1 cellular context compared by ENCODE assay signal in the genomic region with DNA sequence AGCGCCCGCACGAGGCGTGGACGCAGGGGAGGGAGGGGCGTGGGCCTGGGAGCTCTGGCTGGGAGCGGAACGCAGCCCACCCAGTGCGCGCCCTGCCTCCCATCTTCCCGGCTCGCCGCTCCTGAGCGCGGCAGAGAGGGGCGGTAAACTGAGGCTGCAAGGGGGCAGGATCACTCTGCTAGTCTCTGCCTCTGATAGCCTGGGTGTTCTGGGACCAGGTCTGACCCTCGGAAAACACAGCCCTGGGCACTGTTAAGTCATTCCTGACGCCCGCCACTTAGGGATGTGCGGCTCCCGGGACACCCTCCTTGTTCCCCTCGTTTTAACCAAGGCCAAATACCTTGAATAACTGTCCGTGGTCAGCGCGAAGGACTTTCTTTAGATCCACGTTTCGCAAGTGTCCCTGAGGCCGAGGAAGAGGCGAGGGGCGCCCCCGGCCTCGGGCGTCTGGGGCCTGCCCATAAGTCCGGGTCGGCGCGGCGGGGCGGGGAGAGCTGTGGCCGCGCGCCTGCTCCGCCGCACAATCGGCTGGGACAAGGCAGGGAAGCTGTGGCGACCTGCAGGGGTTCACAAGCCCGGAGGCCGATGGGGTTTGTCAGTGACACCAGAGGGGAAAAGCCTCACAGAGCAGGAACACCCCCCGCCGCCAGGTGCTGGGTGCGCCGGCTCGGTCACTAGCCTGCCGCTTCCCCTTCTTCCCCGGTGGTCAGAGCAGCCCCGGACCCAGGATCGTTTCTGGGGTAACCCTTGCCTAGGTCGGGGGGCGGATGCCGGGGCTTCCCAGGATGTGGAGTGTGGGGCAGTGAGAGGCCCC.
TF ChIP-seq lines count a peak whose summit lies in the region.

No MANE protein-coding gene starts in this region.

TF ChIP-seq in H1, 55 proteins besides CTCF, POLR2A, EP300 and RAD21:
- TF ChIP-seq PHF8 (conservative IDR thresholded peaks at IDR 0.05; ENCODE audit: low read depth, low read length) (0 out of 2 replicates have a peak, but pooled peaks have one; percentile 7), RNF2 (IDR thresholded peaks at IDR 0.05; ENCODE audit: borderline replicate concordance, low read depth, low read length, missing control alignments, poor library complexity, severe bottlenecking) (peak; percentile 28), KDM1A (IDR thresholded peaks at IDR 0.05; ENCODE audit: borderline replicate concordance, low read length) (no peak), SUZ12 (IDR thresholded peaks at IDR 0.05; ENCODE audit: low read length) (peak; percentile 93), ZNF274 (IDR thresholded peaks at IDR 0.05; ENCODE audit: borderline replicate concordance, extremely low read depth, low read length) (no peak), EZH2 (IDR thresholded peaks at IDR 0.05; ENCODE audit: low read depth, low read length, severe bottlenecking) (peak; percentile 92)
TF ChIP-seq in H1: peak in this region for 4.
